Comparison of ENCODE assay signal across 9 cellular contexts in the genomic region with DNA sequence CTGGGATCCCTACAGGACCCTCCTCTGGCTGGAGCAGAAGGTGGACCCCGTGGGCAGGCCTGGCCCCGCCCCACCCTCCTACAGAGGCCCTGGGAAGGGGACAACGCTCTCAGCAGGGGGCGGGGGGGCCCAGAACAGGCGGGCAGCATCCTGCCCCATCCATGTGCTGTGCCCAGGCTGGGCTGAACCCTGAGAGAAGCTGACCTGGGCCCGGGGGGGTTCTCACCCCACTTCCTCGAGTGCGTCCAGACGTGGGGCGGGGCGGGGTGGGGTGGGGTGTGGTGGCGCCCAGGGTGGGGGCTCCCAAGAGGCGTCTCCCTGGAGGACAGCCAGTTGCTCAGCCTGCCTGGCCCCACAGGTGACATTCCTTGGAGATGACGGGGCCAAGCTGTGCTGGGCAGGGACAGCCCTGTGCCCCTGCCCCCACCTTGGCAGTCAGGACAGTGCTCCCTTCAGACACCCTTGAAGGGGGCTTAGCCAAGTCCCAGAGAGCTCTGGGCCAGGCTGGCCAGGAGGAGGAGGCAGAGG. TPM values are rescaled to one million over a fixed set of nuclear protein-coding genes. Genes with fewer than 3 reads are reported as not detected.
DNase-seq lines count a peak whose midpoint lies in the region; ATAC-seq, FAIRE-seq and TF ChIP-seq lines count a peak whose summit lies in the region.
"Had no signal": no experiment of that assay in that cellular context is flagged by ENCODE, and none has a peak within 500 bp of the region (broad histone marks: within the 10 kb centered on the region; RNA-seq: fewer than 3 reads in every experiment).

No MANE protein-coding gene starts in this region.

- POLR2A ChIA-PET in Caco-2 (lab: Charles Lee): interaction anchor here (2.5 to 3.7 kb wide), 2 partner anchors 11 to 65 kb away, joined by 15 to 30 read pairs; a partner anchor contains a TSS

- H3K36me3 Mint-ChIP-seq in Caco-2 (ENCODE audit: insufficient read depth, unreplicated experiment): peaks cover 21% of the 10 kb centered on the region

- in situ Hi-C loops in transverse colon (cut with MboI; ENCODE audit: low pct_ligation_motif_present in 1 of 4, low pct_unique_long_range_greater_than_20kb in 1 of 4, low sequenced_read_pairs in 3 of 4): no loop called here

- H3K4me1 ChIP-seq in Caco-2: peaks cover 41% of the 10 kb centered on the region
- H3K4me1 ChIP-seq in left lung: peaks cover 31 to 76% of the 10 kb centered on the region in 2 donors
- peaks cover 20 to 51% (median 29%) of the 10 kb centered on the region in 4 donors for H3K4me1 ChIP-seq in transverse colon

- TF ChIP-seq POLR2A in transverse colon (IDR thresholded peaks at IDR 0.05) (no peak), GM12892 (IDR thresholded peaks at IDR 0.05; ENCODE audit: low read depth, low read length) (no peak)

- DNase-seq in Caco-2: peak; percentile 56 to 83
- peak; percentile 27 for DNase-seq in activated naive CD4-positive, alpha-beta T cell treated with anti-CD3 and anti-CD28 coated beads, Interleukin-2, amount 50 U/mL, for 16 hours
- peak; percentile 85 to 90 for DNase-seq in left lung
- peak; percentile 85 for DNase-seq in transverse colon
- DNase-seq in GM12892 (ENCODE audit: insufficient read length): no peak
- DNase-seq in NCI-H128 (lab: John Stamatoyannopoulos, UW; ENCODE audit: unreplicated experiment): no peak
- no peak for DNase-seq in Ammon's horn (ENCODE audit: low spot score)

- H3K4me1 Mint-ChIP-seq in Caco-2 (ENCODE audit: low read depth, unreplicated experiment): peaks cover 26% of the 10 kb centered on the region

- TF ChIP-seq CTCF in Caco-2 (IDR thresholded peaks at IDR 0.05; ENCODE audit: insufficient read depth in 1 of 2, low read depth in 1 of 2, low read length in 1 of 2, severe bottlenecking in 1 of 2, unreplicated experiment in 1 of 2) (no peak), left lung (IDR thresholded peaks at IDR 0.05) (no peak), transverse colon (IDR thresholded peaks at IDR 0.05) (no peak)

- BruUV-seq in Caco-2 (replicated peaks; lab: Mats Ljungman, UMichigan): no TSS peak

- peaks cover 8% of the 10 kb centered on the region for H3K36me3 ChIP-seq in Caco-2 (ENCODE audit: control insufficient read depth, insufficient read depth, low read length)
- H3K36me3 ChIP-seq in left lung: peaks cover 0 to 65% of the 10 kb centered on the region in 2 donors
- H3K36me3 ChIP-seq in transverse colon: peaks cover 0 to 32% (median 12%) of the 10 kb centered on the region in 4 donors

- FAIRE-seq in GM12892 (lab: Jason Lieb, UNC): no peak
- FAIRE-seq: colon had no signal

- ATAC-seq in HG02642 (IDR thresholded peaks at IDR 0.05; ENCODE audit: poor library complexity, unreplicated experiment) (peak; percentile 13), left lung (peak; percentile 81)

- H3K9me3 ChIP-seq in Caco-2 (no peaks in the 10 kb centered on the region), left lung (no peaks in the 10 kb centered on the region), transverse colon (no peaks in the 10 kb centered on the region)

- WGBS in transverse colon (ENCODE audit: low coverage in 1 of 2), 2 donors: 38% methylated on average over 2 of the region's 14 CpGs; no CpG with 5 or more reads in 1 of the 2 donors

- H3K27me3 Mint-ChIP-seq in Caco-2 (ENCODE audit: insufficient read depth, unreplicated experiment): no peaks in the 10 kb centered on the region

- H3K27ac Mint-ChIP-seq in Caco-2 (ENCODE audit: unreplicated experiment): peak overlapping the region; percentile 93

- H3K4me3 ChIP-seq in Caco-2 (ENCODE audit: low read depth, low read length) (no peak overlapping the region), left lung (peak overlapping the region; percentile 21 to 61), transverse colon (peak overlapping the region in 3 of 4 donors; percentile 7 to 32 (median 28))

- no peak for TF ChIP-seq EP300 in transverse colon (IDR thresholded peaks at IDR 0.05; ENCODE audit: low read depth)

- H3K27ac ChIP-seq in left lung (peak overlapping the region; percentile 87 to 93), transverse colon (peak overlapping the region; percentile 79 to 85 (median 80))

- CTCF ChIA-PET in Caco-2 (lab: Charles Lee): interaction anchor here (0.6 to 2.8 kb wide), 2 partner anchors 11 to 167 kb away, joined by 3 to 34 read pairs; a partner anchor contains a TSS

- no peaks in the 10 kb centered on the region for H3K27me3 ChIP-seq in Caco-2 (replicated peaks; ENCODE audit: control insufficient read depth, insufficient read depth, low read length)
- H3K27me3 ChIP-seq in left lung: no peaks in the 10 kb centered on the region
- H3K27me3 ChIP-seq in transverse colon: no peaks in the 10 kb centered on the region

- intact Hi-C loops in Caco-2 (cut with micrococcal nuclease; ENCODE audit: unreplicated experiment) (no loop called here), left lung (cut with DNase I) (no loop called here), transverse colon (cut with DNase I; ENCODE audit: low total_unique reads) (no loop called here)

- no peaks in the 10 kb centered on the region for H3K9me3 Mint-ChIP-seq in Caco-2 (ENCODE audit: unreplicated experiment)

- H3K4me3 Mint-ChIP-seq in Caco-2 (ENCODE audit: unreplicated experiment): no peak overlapping the region

RNA-seq across cellular contexts. Expression of a gene that starts 0.4 kb away (rescaled TPM):
- total RNA-seq in Caco-2 (2022) (5.5 and 9.0 TPM in 2 replicates), left lung (10 to 100 TPM; 60.5 to 91.4 TPM), transverse colon (10 to 100 TPM in 3 of 4 donors, 1 to 10 TPM in 1; 3.0 to 48.3 (median 16.2) TPM)
- polyA plus RNA-seq in GM12892 (2012; ENCODE audit: missing spikeins): 18.6 TPM

RNA-seq across cellular contexts. Expression of a gene that starts 10.5 kb away (rescaled TPM):
- 66.6 and 72.3 TPM in 2 replicates for total RNA-seq in Caco-2 (2022)
- 100 to 1,000 TPM; 119 to 132 TPM for total RNA-seq in left lung
- 10 to 100 TPM; 27.7 to 75.1 (median 56.8) TPM for total RNA-seq in transverse colon
- polyA plus RNA-seq in GM12892 (2012; ENCODE audit: missing spikeins): 51.0 TPM

RNA-seq across cellular contexts. Expression of a gene that starts 33.8 kb away (rescaled TPM):
- total RNA-seq in Caco-2 (2022) (2.0 and 2.5 TPM in 2 replicates), left lung (10 to 100 TPM; 43.0 to 63.8 TPM), transverse colon (100 to 1,000 TPM in 1 of 4 donors, 10 to 100 TPM in 3; 38.6 to 118 (median 41.0) TPM)
- polyA plus RNA-seq in GM12892 (2012; ENCODE audit: missing spikeins): 1.3 TPM

RNA-seq across cellular contexts. Expression of a gene that starts 52.2 kb away (rescaled TPM):
- total RNA-seq in Caco-2 (2022): 23.1 and 25.2 TPM in 2 replicates
- 10 to 100 TPM; 26.3 to 35.1 TPM for total RNA-seq in left lung
- total RNA-seq in transverse colon: 10 to 100 TPM; 16.8 to 21.7 (median 20.5) TPM
- polyA plus RNA-seq in GM12892 (2012; ENCODE audit: missing spikeins): 7.7 TPM

RNA-seq across cellular contexts. Expression of a gene that starts 60.0 kb away (rescaled TPM):
- total RNA-seq in Caco-2 (2022): 31.2 and 33.3 TPM in 2 replicates
- total RNA-seq in left lung: 10 to 100 TPM; 19.8 to 24.6 TPM
- 10 to 100 TPM; 24.0 to 99.1 (median 63.1) TPM for total RNA-seq in transverse colon
- polyA plus RNA-seq in GM12892 (2012; ENCODE audit: missing spikeins): 26.4 TPM

Comparison
In these comparisons a context has a peak if more than half of its experiments do, and no peak if none do; other contexts are left out.
1. DNase-seq: peak in Caco-2 (2 of 2), activated naive CD4-positive, alpha-beta T cell treated with anti-CD3 and anti-CD28 coated beads, Interleukin-2, amount 50 U/mL, for 16 hours (single experiment), left lung (2 of 2) and transverse colon (single experiment); none in GM12892 (single experiment), NCI-H128 (single experiment) and Ammon's horn (single experiment).
2. RNA of a gene that starts 33.8 kb away (total RNA-seq): 43.0 to 63.8 TPM in left lung and 38.6 to 118 TPM in transverse colon; 2.0 to 2.5 TPM in Caco-2; every median in the first group is over 10 times any median in the second.